Comparison of ENCODE assay signal across 10 cellular contexts in genomic region chr2:95023222-95023597, GRCh38. TPM values are rescaled to one million over a fixed set of nuclear protein-coding genes. Genes with fewer than 3 reads are reported as not detected.
DNase-seq lines count a peak whose midpoint lies in the region; ATAC-seq and TF ChIP-seq lines count a peak whose summit lies in the region.
"Had no signal": no experiment of that assay in that cellular context is flagged by ENCODE, and none has a peak within 500 bp of the region (broad histone marks: within the 10 kb centered on the region; RNA-seq: fewer than 3 reads in every experiment).

No MANE protein-coding gene starts in this region.

- H3K36me3 Mint-ChIP-seq in central memory CD8-positive, alpha-beta T cell (ENCODE audit: insufficient read depth): peaks cover 2% of the 10 kb centered on the region
- no peaks in the 10 kb centered on the region for H3K36me3 Mint-ChIP-seq in nephron progenitor cell (ENCODE audit: low read depth)

- TF ChIP-seq CTCF in GM12872 (IDR thresholded peaks at IDR 0.05; ENCODE audit: insufficient read depth, low read depth, low read length) (peak; percentile 69), nephron progenitor cell (IDR thresholded peaks at IDR 0.05) (no peak), omental fat pad (IDR thresholded peaks at IDR 0.05) (no peak)

- peaks cover 11% of the 10 kb centered on the region for H3K4me1 Mint-ChIP-seq in central memory CD8-positive, alpha-beta T cell
- H3K4me1 Mint-ChIP-seq in nephron progenitor cell: peaks cover 25% of the 10 kb centered on the region

- no peak overlapping the region for H3K27ac Mint-ChIP-seq in central memory CD8-positive, alpha-beta T cell (ENCODE audit: low read depth)
- no peak overlapping the region for H3K27ac Mint-ChIP-seq in nephron progenitor cell

- ATAC-seq in HG02571 (IDR thresholded peaks at IDR 0.05; ENCODE audit: unreplicated experiment) (peak; percentile 45), omental fat pad (ENCODE audit: low FRiP score) (no peak)
- ATAC-seq in central memory CD8-positive, alpha-beta T cell (replicated peaks; ENCODE audit: extremely low read depth, poor library complexity, severe bottlenecking): peak; percentile 58

- H3K27me3 Mint-ChIP-seq in central memory CD8-positive, alpha-beta T cell: peaks cover 87% of the 10 kb centered on the region
- H3K27me3 Mint-ChIP-seq in nephron progenitor cell (ENCODE audit: low read depth, poor library complexity): peaks cover 85% of the 10 kb centered on the region

- peak; percentile 43 for DNase-seq in SW480 (ENCODE audit: low spot score)
- no peak for DNase-seq in central memory CD8-positive, alpha-beta T cell (ENCODE audit: low spot score in 2 of 2)
- DNase-seq in substantia nigra (lab: John Stamatoyannopoulos, UW): peak in 1 of 49 donors; percentile 32
- no peak for DNase-seq in LoVo (ENCODE audit: low spot score)
- DNase-seq in nephron progenitor cell: no peak
- DNase-seq in omental fat pad (ENCODE audit: low spot score): no peak

- peak overlapping the region; percentile 99 for H3K27ac ChIP-seq in substantia nigra (ENCODE audit: low read depth, low read length, poor library complexity, severe bottlenecking)
- H3K27ac ChIP-seq: epithelial cell of prostate, HL-60 had no signal

- no peaks in the 10 kb centered on the region for H3K9me3 Mint-ChIP-seq in central memory CD8-positive, alpha-beta T cell
- peaks cover 3% of the 10 kb centered on the region for H3K9me3 Mint-ChIP-seq in nephron progenitor cell

- no peak overlapping the region for H3K4me3 Mint-ChIP-seq in central memory CD8-positive, alpha-beta T cell
- no peak overlapping the region for H3K4me3 Mint-ChIP-seq in nephron progenitor cell

RNA-seq across cellular contexts. Expression of gene MAL, which starts 2.3 kb away (rescaled TPM):
- 1 to 10 TPM in 1 of 4 donors, under 1 TPM in 1, not detected in 2; 0.93 to 4.7 TPM for total RNA-seq in omental fat pad
